ENCODE assay signal across 15 cellular contexts in genomic region chr3:53187430-53187829, GRCh38.
"Had no signal": no experiment of that assay in that cellular context is flagged by ENCODE, and none has a peak within 500 bp of the region (broad histone marks: within the 10 kb centered on the region; RNA-seq: fewer than 3 reads in every experiment).

No MANE protein-coding gene starts in this region.

- H3K4me1 ChIP-seq: uterus had no signal

- H3K27ac ChIP-seq: thoracic aorta, uterus had no signal

- H3K4me3 ChIP-seq: thoracic aorta, uterus had no signal

- H3K4me1 Mint-ChIP-seq: activated naive CD4-positive, alpha-beta T cell treated with anti-CD3 and anti-CD28 coated beads, Interleukin-2, amount 50 U/mL, for 24 hours; stimulated activated naive CD8-positive, alpha-beta T cell treated with anti-CD3 and anti-CD28 coated beads, Interleukin-15, amount 100 ng/mL, for 72 hours had no signal

- H3K36me3 ChIP-seq: uterus had no signal

- H3K9me3 Mint-ChIP-seq: activated naive CD4-positive, alpha-beta T cell treated with anti-CD3 and anti-CD28 coated beads, Interleukin-2, amount 50 U/mL, for 24 hours; naive thymus-derived CD8-positive, alpha-beta T cell; stimulated activated naive CD8-positive, alpha-beta T cell treated with anti-CD3 and anti-CD28 coated beads, Interleukin-15, amount 100 ng/mL, for 72 hours; T-helper 2 cell treated with Interferon-gamma antibody and Interleukin-4, amounts not matched to agents 5 μg/mL and 100 μg/mL, for 36 hours had no signal

- H3K9me3 ChIP-seq: thoracic aorta, uterus had no signal

- H3K4me3 Mint-ChIP-seq: activated naive CD4-positive, alpha-beta T cell treated with anti-CD3 and anti-CD28 coated beads, Interleukin-2, amount 50 U/mL, for 24 hours; naive thymus-derived CD8-positive, alpha-beta T cell; stimulated activated naive CD8-positive, alpha-beta T cell treated with anti-CD3 and anti-CD28 coated beads, Interleukin-15, amount 100 ng/mL, for 72 hours; T-helper 2 cell treated with Interferon-gamma antibody and Interleukin-4, amounts not matched to agents 5 μg/mL and 100 μg/mL, for 36 hours had no signal

- H3K27me3 ChIP-seq: uterus had no signal

- ATAC-seq: activated CD4-positive, CD25-positive, alpha-beta regulatory T cell treated with anti-CD3 and anti-CD28 coated beads, Interleukin-2, amount 50 U/mL, for 24 hours; naive thymus-derived CD8-positive, alpha-beta T cell; stimulated activated naive CD8-positive, alpha-beta T cell treated with anti-CD3 and anti-CD28 coated beads, Interleukin-15, amount 100 ng/mL, for 72 hours had no signal

- DNase-seq: activated effector memory CD4-positive, alpha-beta T cell treated with Interleukin-2 at 50 U/mL for 16 hours; amygdala; hippocampal formation; left colon; mammary epithelial cell; occipital lobe; stimulated activated CD4-positive, alpha-beta T cell treated with anti-CD3 and anti-CD28 coated beads, Interleukin-4, amount 100 ng/mL, for 1 hour; stimulated activated CD8-positive, alpha-beta memory T cell treated with anti-CD3 and anti-CD28 coated beads, Interleukin-4, amount 100 ng/mL, for 48 hours; stimulated activated naive CD8-positive, alpha-beta T cell treated with anti-CD3 and anti-CD28 coated beads, Interleukin-15, amount 100 ng/mL, for 72 hours; uterus had no signal

- H3K27me3 Mint-ChIP-seq: activated naive CD4-positive, alpha-beta T cell treated with anti-CD3 and anti-CD28 coated beads, Interleukin-2, amount 50 U/mL, for 24 hours; naive thymus-derived CD8-positive, alpha-beta T cell; stimulated activated naive CD8-positive, alpha-beta T cell treated with anti-CD3 and anti-CD28 coated beads, Interleukin-15, amount 100 ng/mL, for 72 hours had no signal

- H3K27ac Mint-ChIP-seq: activated naive CD4-positive, alpha-beta T cell treated with anti-CD3 and anti-CD28 coated beads, Interleukin-2, amount 50 U/mL, for 24 hours; stimulated activated naive CD8-positive, alpha-beta T cell treated with anti-CD3 and anti-CD28 coated beads, Interleukin-15, amount 100 ng/mL, for 72 hours; T-helper 2 cell treated with Interferon-gamma antibody and Interleukin-4, amounts not matched to agents 5 μg/mL and 100 μg/mL, for 36 hours had no signal
